Comparison of ENCODE assay signal across 14 cellular contexts in the genomic region with DNA sequence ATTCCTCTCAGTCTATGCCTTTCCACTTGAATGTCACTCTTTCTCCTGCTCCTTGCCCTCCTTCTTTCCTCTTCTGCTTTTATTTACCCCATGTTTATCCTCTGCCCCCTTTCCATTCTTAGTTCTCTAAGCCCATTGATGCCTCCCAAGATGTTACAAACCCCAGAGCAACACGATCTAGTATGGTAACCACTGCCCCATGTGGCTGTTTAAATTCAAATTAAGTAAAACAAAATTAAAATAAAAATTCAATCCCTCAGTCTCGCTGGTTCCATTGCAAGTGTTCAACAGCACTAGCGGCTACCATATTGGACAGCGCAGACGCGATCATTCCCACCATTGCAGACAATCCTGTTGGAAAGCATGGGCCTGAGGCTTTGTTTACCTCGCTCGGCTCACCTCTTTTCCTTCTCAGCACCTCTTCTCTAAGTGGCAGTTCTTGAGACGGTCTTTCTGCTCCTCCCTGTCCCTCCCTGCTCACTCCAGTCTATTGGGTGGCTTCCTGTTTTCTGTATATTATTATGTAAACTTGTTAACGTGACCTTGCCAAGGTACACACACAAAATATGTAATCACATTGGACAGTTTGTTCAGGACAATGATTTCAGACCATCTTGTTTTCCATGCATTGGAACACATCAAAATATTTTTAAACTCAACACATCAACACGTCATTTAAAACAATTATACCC. TPM values are rescaled to one million over a fixed set of nuclear protein-coding genes. Genes with fewer than 3 reads are reported as not detected.
A peak's percentile ranks its signal among the peaks of the same experiment; 100 is the strongest.
DNase-seq lines count a peak whose midpoint lies in the region; ATAC-seq and TF ChIP-seq lines count a peak whose summit lies in the region.
"Had no signal": no experiment of that assay in that cellular context is flagged by ENCODE, and none has a peak within 500 bp of the region (broad histone marks: within the 10 kb centered on the region; RNA-seq: fewer than 3 reads in every experiment).

No MANE protein-coding gene starts in this region.

- H3K4me3 ChIP-seq in RWPE2 (ENCODE audit: severe bottlenecking) = no peak overlapping the region
- no peak overlapping the region for H3K4me3 ChIP-seq in fibroblast of pulmonary artery (replicated peaks; ENCODE audit: low read depth, low read length)
- H3K4me3 ChIP-seq: vagina had no signal

- no peaks in the 10 kb centered on the region for H3K27me3 Mint-ChIP-seq in stimulated activated naive CD8-positive, alpha-beta T cell treated with anti-CD3 and anti-CD28 coated beads, Interleukin-15, amount 100 ng/mL, for 72 hours
- H3K27me3 Mint-ChIP-seq in activated T-helper 1 cell treated with anti-CD3 and anti-CD28 coated beads, Interleukin-12 subunit alpha, Interleukin-12 subunit beta, Interleukin-2, Interleukin-4 antibody, amounts not matched to agents 30 ng/mL and 10 ng/mL and 1 ng/mL, durations not matched to agents 14 hours and 24 hours and 36 hours (ENCODE audit: insufficient read depth) = no peaks in the 10 kb centered on the region
- H3K27me3 Mint-ChIP-seq: activated CD8-positive, alpha-beta T cell treated with anti-CD3 and anti-CD28 coated beads for 36 hours; T-cell had no signal

- no peak overlapping the region for H3K4me3 Mint-ChIP-seq in stimulated activated naive CD8-positive, alpha-beta T cell treated with anti-CD3 and anti-CD28 coated beads, Interleukin-15, amount 100 ng/mL, for 72 hours
- H3K4me3 Mint-ChIP-seq in activated T-helper 1 cell treated with anti-CD3 and anti-CD28 coated beads, Interleukin-12 subunit alpha, Interleukin-12 subunit beta, Interleukin-2, Interleukin-4 antibody, amounts not matched to agents 30 ng/mL and 10 ng/mL and 1 ng/mL, durations not matched to agents 14 hours and 24 hours and 36 hours = no peak overlapping the region
- H3K4me3 Mint-ChIP-seq: activated CD8-positive, alpha-beta T cell treated with anti-CD3 and anti-CD28 coated beads for 36 hours; neural crest cell; T-cell had no signal

- H3K36me3 Mint-ChIP-seq in activated T-helper 1 cell treated with anti-CD3 and anti-CD28 coated beads, Interleukin-12 subunit alpha, Interleukin-12 subunit beta, Interleukin-2, Interleukin-4 antibody, amounts not matched to agents 30 ng/mL and 10 ng/mL and 1 ng/mL, durations not matched to agents 14 hours and 24 hours and 36 hours (ENCODE audit: low read depth) = no peaks in the 10 kb centered on the region
- H3K36me3 Mint-ChIP-seq: T-cell had no signal

- intact Hi-C loops in activated T-helper 1 cell treated with anti-CD3 and anti-CD28 coated beads, Interleukin-12 subunit alpha, Interleukin-12 subunit beta, Interleukin-2, Interleukin-4 antibody, amounts not matched to agents 30 ng/mL and 10 ng/mL and 1 ng/mL, durations not matched to agents 14 hours and 24 hours and 36 hours (cut with micrococcal nuclease) = loop anchor here (1.0 to 10.0 kb wide), 4 partner anchors 41 to 355 kb away; partner anchors contain the start of gene RPS27L

- peaks cover 15% of the 10 kb centered on the region for H3K4me1 Mint-ChIP-seq in stimulated activated naive CD8-positive, alpha-beta T cell treated with anti-CD3 and anti-CD28 coated beads, Interleukin-15, amount 100 ng/mL, for 72 hours
- peaks cover 18% of the 10 kb centered on the region for H3K4me1 Mint-ChIP-seq in activated T-helper 1 cell treated with anti-CD3 and anti-CD28 coated beads, Interleukin-12 subunit alpha, Interleukin-12 subunit beta, Interleukin-2, Interleukin-4 antibody, amounts not matched to agents 30 ng/mL and 10 ng/mL and 1 ng/mL, durations not matched to agents 14 hours and 24 hours and 36 hours (ENCODE audit: low read depth)

- no peak overlapping the region for H3K27ac ChIP-seq in RWPE2 (ENCODE audit: poor library complexity, severe bottlenecking)
- H3K27ac ChIP-seq: vagina had no signal

- H3K9me3 ChIP-seq in RWPE2 (ENCODE audit: severe bottlenecking) = no peaks in the 10 kb centered on the region
- H3K9me3 ChIP-seq: vagina had no signal

- DNase-seq in stimulated activated naive CD8-positive, alpha-beta T cell treated with anti-CD3 and anti-CD28 coated beads, Interleukin-15, amount 100 ng/mL, for 72 hours = no peak
- DNase-seq in stimulated activated naive CD8-positive, alpha-beta T cell treated with anti-CD3 and anti-CD28 coated beads, Interleukin-15, Interleukin-2, amounts not matched to agents 100 U/mL and 50 U/mL, for 24 hours = no peak
- DNase-seq in RWPE2 (ENCODE audit: low spot score) (no peak), fibroblast of pulmonary artery (ENCODE audit: low read depth) (peak; percentile 16), NCI-H446 (lab: John Stamatoyannopoulos, UW) (no peak)
- no peak for DNase-seq in activated T-helper 1 cell treated with anti-CD3 and anti-CD28 coated beads, Interleukin-12 subunit alpha, Interleukin-12 subunit beta, Interleukin-2, Interleukin-4 antibody, amounts not matched to agents 30 ng/mL and 10 ng/mL and 1 ng/mL, durations not matched to agents 14 hours and 24 hours and 36 hours (ENCODE audit: low spot score)
- DNase-seq: activated CD8-positive, alpha-beta T cell treated with anti-CD3 and anti-CD28 coated beads for 36 hours; NCI-H1105; stimulated activated CD4-positive, alpha-beta T cell treated with anti-CD3 and anti-CD28 coated beads, Interleukin-2, amount 100 ng/mL, for 24 hours had no signal

- H3K27ac Mint-ChIP-seq in stimulated activated naive CD8-positive, alpha-beta T cell treated with anti-CD3 and anti-CD28 coated beads, Interleukin-15, amount 100 ng/mL, for 72 hours = no peak overlapping the region
- H3K27ac Mint-ChIP-seq in activated T-helper 1 cell treated with anti-CD3 and anti-CD28 coated beads, Interleukin-12 subunit alpha, Interleukin-12 subunit beta, Interleukin-2, Interleukin-4 antibody, amounts not matched to agents 30 ng/mL and 10 ng/mL and 1 ng/mL, durations not matched to agents 14 hours and 24 hours and 36 hours = no peak overlapping the region
- H3K27ac Mint-ChIP-seq: activated CD8-positive, alpha-beta T cell treated with anti-CD3 and anti-CD28 coated beads for 36 hours; T-cell had no signal

- peak; percentile 44 for TF ChIP-seq CTCF in RWPE2 (IDR thresholded peaks at IDR 0.05; ENCODE audit: poor library complexity, severe bottlenecking)
- TF ChIP-seq CTCF in fibroblast of pulmonary artery (IDR thresholded peaks at IDR 0.05; ENCODE audit: low read length, missing control alignments) = no peak

- ATAC-seq in stimulated activated naive CD8-positive, alpha-beta T cell treated with anti-CD3 and anti-CD28 coated beads, Interleukin-15, amount 100 ng/mL, for 72 hours = peak; percentile 26
- ATAC-seq in stimulated activated naive CD8-positive, alpha-beta T cell treated with anti-CD3 and anti-CD28 coated beads, Interleukin-15, Interleukin-2, amounts not matched to agents 100 U/mL and 50 U/mL, for 24 hours = no peak
- ATAC-seq in RWPE2 (ENCODE audit: low read depth) (peak; percentile 32; the same call in 2 of the 3 replicates), GM18502 (IDR thresholded peaks at IDR 0.05; ENCODE audit: poor library complexity, unreplicated experiment) (no peak), GM21737 (IDR thresholded peaks at IDR 0.05; ENCODE audit: unreplicated experiment) (no peak)

- peaks cover 3% of the 10 kb centered on the region for H3K4me1 ChIP-seq in RWPE2 (ENCODE audit: insufficient read depth, poor library complexity, severe bottlenecking)
- H3K4me1 ChIP-seq: vagina had no signal

- no peaks in the 10 kb centered on the region for H3K36me3 ChIP-seq in RWPE2 (ENCODE audit: low read depth)
- H3K36me3 ChIP-seq: vagina had no signal

- no peaks in the 10 kb centered on the region for H3K27me3 ChIP-seq in RWPE2 (ENCODE audit: insufficient read depth, poor library complexity, severe bottlenecking)
- H3K27me3 ChIP-seq: vagina had no signal

- H3K9me3 Mint-ChIP-seq in stimulated activated naive CD8-positive, alpha-beta T cell treated with anti-CD3 and anti-CD28 coated beads, Interleukin-15, amount 100 ng/mL, for 72 hours = no peaks in the 10 kb centered on the region
- H3K9me3 Mint-ChIP-seq in activated T-helper 1 cell treated with anti-CD3 and anti-CD28 coated beads, Interleukin-12 subunit alpha, Interleukin-12 subunit beta, Interleukin-2, Interleukin-4 antibody, amounts not matched to agents 30 ng/mL and 10 ng/mL and 1 ng/mL, durations not matched to agents 14 hours and 24 hours and 36 hours = no peaks in the 10 kb centered on the region
- H3K9me3 Mint-ChIP-seq: activated CD8-positive, alpha-beta T cell treated with anti-CD3 and anti-CD28 coated beads for 36 hours; neural crest cell; T-cell had no signal

RNA-seq across cellular contexts. Expression of gene CA12, which starts 21.8 kb away (rescaled TPM):
- 0.29 and 0.36 TPM in 2 replicates for total RNA-seq in activated T-helper 1 cell treated with anti-CD3 and anti-CD28 coated beads, Interleukin-12 subunit alpha, Interleukin-12 subunit beta, Interleukin-2, Interleukin-4 antibody, amounts not matched to agents 30 ng/mL and 10 ng/mL and 1 ng/mL, durations not matched to agents 14 hours and 24 hours and 36 hours

Comparison
In these comparisons a context has a peak if more than half of its experiments do, and no peak if none do; other contexts are left out.
1. ATAC-seq: peak in stimulated activated naive CD8-positive, alpha-beta T cell treated with anti-CD3 and anti-CD28 coated beads, Interleukin-15, amount 100 ng/mL, for 72 hours (single experiment) and RWPE2 (single experiment); none in stimulated activated naive CD8-positive, alpha-beta T cell treated with anti-CD3 and anti-CD28 coated beads, Interleukin-15, Interleukin-2, amounts not matched to agents 100 U/mL and 50 U/mL, for 24 hours (single experiment), GM18502 (single experiment) and GM21737 (single experiment).